In the genomic region with DNA sequence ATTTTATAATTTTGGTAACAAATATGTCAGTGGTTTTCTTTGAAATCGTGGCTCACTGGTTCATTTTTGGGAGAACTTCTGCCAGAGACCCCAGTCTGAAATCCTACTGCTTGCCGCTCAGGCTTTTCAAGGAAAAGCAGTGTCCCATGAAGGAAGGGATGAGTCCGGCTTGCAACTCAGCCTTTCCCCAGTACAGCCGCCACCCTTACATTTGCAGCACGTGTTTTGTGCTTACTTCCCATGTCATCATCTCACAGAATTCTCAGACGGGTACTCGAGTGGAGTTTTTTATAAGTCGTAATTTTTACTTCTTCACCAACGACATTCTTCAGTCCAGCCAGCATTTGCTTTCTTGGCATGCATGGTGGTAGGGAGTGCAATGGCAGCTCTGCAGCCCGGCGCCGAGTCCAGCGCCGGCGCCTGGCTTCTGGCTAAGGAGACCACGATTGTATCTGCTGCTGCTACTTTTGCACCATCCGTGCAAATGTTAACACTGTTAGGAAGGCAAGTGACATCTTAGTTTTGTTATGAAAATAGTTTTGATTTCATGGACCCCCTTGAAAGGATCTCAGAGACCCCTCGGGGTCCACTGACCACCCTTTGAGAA, we compare ENCODE assay signal across 34 cellular contexts.
"Had no signal": no experiment of that assay in that cellular context is flagged by ENCODE, and none has a peak within 500 bp of the region (broad histone marks: within the 10 kb centered on the region; RNA-seq: fewer than 3 reads in every experiment).

No MANE protein-coding gene starts in this region.

- H3K9ac ChIP-seq: SK-N-SH had no signal

- DNase-seq: activated CD4-positive, alpha-beta memory T cell treated with anti-CD3 and anti-CD28 coated beads, Interleukin-2, amount 10 ng/mL, durations not matched to agents 7 days and 5 days; activated CD4-positive, alpha-beta T cell treated with anti-CD3 and anti-CD28 coated beads for 1 hour; activated CD4-positive, alpha-beta T cell treated with anti-CD3 and anti-CD28 coated beads for 48 hours; activated CD4-positive, CD25-positive, alpha-beta regulatory T cell; activated CD8-positive, alpha-beta memory T cell treated with anti-CD3 and anti-CD28 coated beads for 24 hours; activated CD8-positive, alpha-beta memory T cell treated with anti-CD3 and anti-CD28 coated beads, Interleukin-2, amount 10 ng/mL, durations not matched to agents 7 days and 5 days; activated CD8-positive, alpha-beta memory T cell treated with anti-CD3 and anti-CD28 coated beads, Interleukin-2, amount 50 U/mL, for 48 hours; activated effector memory CD4-positive, alpha-beta T cell treated with Interleukin-2 at 50 U/mL for 16 hours; activated naive CD4-positive, alpha-beta T cell treated with anti-CD3 and anti-CD28 coated beads, Interleukin-2, amount 10 ng/mL, durations not matched to agents 7 days and 5 days; activated naive CD8-positive, alpha-beta T cell treated with anti-CD3 and anti-CD28 coated beads, Interleukin-2, amount 50 U/mL, for 24 hours; activated T-cell treated with anti-CD3 and anti-CD28 coated beads, Interleukin-2, amount 50 U/mL, for 48 hours; aorta; brain microvascular endothelial cell; Kasumi-1; KG1; MG63; NCI-H1048; NCI-H1105 treated with DMSO at 0.1 percent for 48 hours; NCI-H1436; NCI-H1694; NCI-H1930; NCI-H2081 treated with DMSO at 0.1 percent for 48 hours; NCI-H226; NCI-H446 treated with DMSO at 0.1 percent for 48 hours; NCI-H524; NCI-H69; PC-3; Peyer's patch; RPMI8226; SHP77 treated with DMSO at 0.1 percent for 48 hours; SK-N-SH; T-helper 9 cell; WERI-Rb-1 had no signal

- H3K36me3 ChIP-seq: brain microvascular endothelial cell, MG63, Peyer's patch, SJSA1, WERI-Rb-1 had no signal

- H3K27me3 ChIP-seq: brain microvascular endothelial cell, MG63, Peyer's patch, SJSA1 had no signal

- H3K4me1 ChIP-seq: Peyer's patch had no signal

- H3K27ac ChIP-seq: brain microvascular endothelial cell, Peyer's patch, SJSA1, WERI-Rb-1 had no signal

- H3K4me2 ChIP-seq: SK-N-SH had no signal

- H3K9me3 ChIP-seq: MG63, Peyer's patch, SJSA1, SK-N-SH had no signal

- ATAC-seq: activated CD8-positive, alpha-beta memory T cell treated with anti-CD3 and anti-CD28 coated beads, Interleukin-2, amount 10 ng/mL, durations not matched to agents 7 days and 5 days; activated naive CD8-positive, alpha-beta T cell treated with anti-CD3 and anti-CD28 coated beads, Interleukin-2, amount 50 U/mL, for 24 hours; PC-3 had no signal

- H3K4me3 ChIP-seq: MG63, Peyer's patch, SJSA1 had no signal
